21 cellular contexts compared by ENCODE assay signal in the genomic region with DNA sequence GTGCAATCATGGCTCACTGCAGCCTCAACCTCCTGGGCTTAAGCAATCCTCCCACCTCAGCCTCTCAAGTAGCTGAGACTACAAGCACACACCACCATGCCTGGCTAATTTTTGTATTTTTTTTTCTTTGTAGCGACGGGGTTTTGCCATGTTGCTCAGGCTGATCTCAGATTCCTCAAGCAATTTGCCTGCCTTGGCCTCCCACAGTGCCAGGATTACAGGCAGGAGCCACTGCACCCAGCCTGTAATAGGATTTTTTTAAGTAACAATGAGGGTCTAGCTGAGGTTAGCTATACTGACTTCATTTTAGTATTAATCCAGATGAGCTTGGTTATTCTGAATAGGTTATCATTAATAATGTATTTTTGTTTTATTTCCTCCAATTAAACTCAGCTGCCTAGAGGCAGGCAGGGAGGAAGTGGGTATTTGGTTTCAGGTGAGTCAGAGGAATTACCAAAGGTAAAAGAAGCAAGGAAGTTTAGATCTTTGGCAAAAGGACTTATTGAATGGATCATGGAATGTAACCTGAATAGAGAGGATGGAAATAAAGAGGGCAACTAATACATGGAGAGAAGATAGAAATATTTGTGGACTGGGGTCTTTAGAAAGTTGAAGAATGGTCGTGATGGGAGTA.
DNase-seq lines count a peak whose midpoint lies in the region; ATAC-seq, FAIRE-seq and TF ChIP-seq lines count a peak whose summit lies in the region.
"Had no signal": no experiment of that assay in that cellular context is flagged by ENCODE, and none has a peak within 500 bp of the region (broad histone marks: within the 10 kb centered on the region; RNA-seq: fewer than 3 reads in every experiment).

No MANE protein-coding gene starts in this region.

- no peak overlapping the region for H3K4me3 Mint-ChIP-seq in GM23338
- no peak overlapping the region for H3K4me3 Mint-ChIP-seq in nephron progenitor cell
- H3K4me3 Mint-ChIP-seq: CD4-positive, CD25-positive, alpha-beta regulatory T cell; T-helper 17 cell had no signal

- FAIRE-seq in bronchial epithelial cell (lab: Jason Lieb, UNC): no peak
- FAIRE-seq: GM12878 had no signal

- no peak for DNase-seq in GM23338 (ENCODE audit: low spot score)
- peak; percentile 21 for DNase-seq in HT1080 (ENCODE audit: low read depth)
- peak; percentile 34 for DNase-seq in bronchial epithelial cell (ENCODE audit: low read depth)
- DNase-seq in nephron progenitor cell: no peak
- no peak for DNase-seq in H4 (ENCODE audit: low spot score)
- no peak for DNase-seq in COLO829 (ENCODE audit: low spot score)
- no peak for DNase-seq in T-helper 9 cell
- DNase-seq: CD4-positive, CD25-positive, alpha-beta regulatory T cell; COR-L47; DMS 273 treated with DMSO at 0.1 percent for 48 hours; DMS79 treated with DMSO at 0.1 percent for 48 hours; Karpas-422; NCI-H1694 treated with DMSO at 0.1 percent for 48 hours; NCI-H2081 treated with DMSO at 0.1 percent for 48 hours; NCI-H510A; NCI-H748 treated with DMSO at 0.1 percent for 48 hours; SHP77; SW 1271; T-helper 17 cell had no signal

- H3K36me3 Mint-ChIP-seq in GM23338 (ENCODE audit: low read depth) (no peaks in the 10 kb centered on the region), nephron progenitor cell (ENCODE audit: low read depth) (no peaks in the 10 kb centered on the region)
- H3K36me3 Mint-ChIP-seq: CD4-positive, CD25-positive, alpha-beta regulatory T cell had no signal

- H3K27me3 ChIP-seq in GM23338 (ENCODE audit: insufficient read depth) (no peaks in the 10 kb centered on the region), bronchial epithelial cell (ENCODE audit: control insufficient read depth, insufficient read depth, low read length) (no peaks in the 10 kb centered on the region)

- 0 out of 2 replicates have a peak overlapping the region, but pooled peaks have one; percentile 5 for H3K27ac Mint-ChIP-seq in GM23338
- peak overlapping the region; percentile 37 for H3K27ac Mint-ChIP-seq in nephron progenitor cell
- H3K27ac Mint-ChIP-seq: CD4-positive, CD25-positive, alpha-beta regulatory T cell; T-helper 17 cell had no signal

- ATAC-seq in GM23338: peak; percentile 59; the same call in 2 of the 3 replicates
- ATAC-seq: GM12878, T-helper 17 cell had no signal

- H3K36me3 ChIP-seq in GM23338 (ENCODE audit: insufficient read depth) (no peaks in the 10 kb centered on the region), bronchial epithelial cell (ENCODE audit: control insufficient read depth, insufficient read depth, low read length) (no peaks in the 10 kb centered on the region)

- TF ChIP-seq CTCF in GM23338 (conservative IDR thresholded peaks at IDR 0.05; ENCODE audit: low read depth in 2 of 2): no peak
- no peak for TF ChIP-seq CTCF in bronchial epithelial cell (IDR thresholded peaks at IDR 0.05; ENCODE audit: insufficient read depth, low read length, severe bottlenecking)
- TF ChIP-seq CTCF in nephron progenitor cell (IDR thresholded peaks at IDR 0.05): no peak

- H4K20me1 ChIP-seq in GM23338 (replicated peaks; ENCODE audit: insufficient read depth): no peaks in the 10 kb centered on the region

- H3K9me2 ChIP-seq in GM23338 (ENCODE audit: insufficient read depth): no peaks in the 10 kb centered on the region

- no peaks in the 10 kb centered on the region for H3K79me2 ChIP-seq in GM23338 (replicated peaks; ENCODE audit: insufficient read depth)

- H3K9me3 Mint-ChIP-seq in GM23338 (no peaks in the 10 kb centered on the region; the same call in 2 of the 3 replicates), nephron progenitor cell (no peaks in the 10 kb centered on the region)

- H3K4me1 ChIP-seq in GM23338 (ENCODE audit: insufficient read depth): peaks cover 5% of the 10 kb centered on the region; the same call in 1 of the 2 replicates

- H3K4me3 ChIP-seq in GM23338: no peak overlapping the region
- no peak overlapping the region for H3K4me3 ChIP-seq in bronchial epithelial cell (ENCODE audit: low read depth, low read length)
- H3K4me3 ChIP-seq: GM12878, SK-N-MC had no signal

- no peak overlapping the region for H3K27ac ChIP-seq in GM23338 (ENCODE audit: low read depth)
- H3K27ac ChIP-seq: SK-N-MC had no signal

- H3F3A ChIP-seq in GM23338 (replicated peaks; ENCODE audit: low read depth): no peaks in the 10 kb centered on the region

- peaks cover 7% of the 10 kb centered on the region for H3K4me1 Mint-ChIP-seq in GM23338
- H3K4me1 Mint-ChIP-seq in nephron progenitor cell: no peaks in the 10 kb centered on the region
- H3K4me1 Mint-ChIP-seq: CD4-positive, CD25-positive, alpha-beta regulatory T cell; T-helper 17 cell had no signal

- peak overlapping the region; percentile 43; the same call in 1 of the 2 replicates for H2AFZ ChIP-seq in GM23338

- H3K27me3 Mint-ChIP-seq in GM23338 (ENCODE audit: insufficient read depth, low read depth, poor library complexity) (no peaks in the 10 kb centered on the region), nephron progenitor cell (ENCODE audit: low read depth, poor library complexity) (no peaks in the 10 kb centered on the region)
- H3K27me3 Mint-ChIP-seq: CD4-positive, CD25-positive, alpha-beta regulatory T cell; T-helper 17 cell had no signal

- no peak overlapping the region for H3K4me2 ChIP-seq in GM23338

TF ChIP-seq in GM23338, 12 proteins besides CTCF, POLR2A, EP300 and RAD21 (continues in another document):
- TF ChIP-seq, protein P1, sequence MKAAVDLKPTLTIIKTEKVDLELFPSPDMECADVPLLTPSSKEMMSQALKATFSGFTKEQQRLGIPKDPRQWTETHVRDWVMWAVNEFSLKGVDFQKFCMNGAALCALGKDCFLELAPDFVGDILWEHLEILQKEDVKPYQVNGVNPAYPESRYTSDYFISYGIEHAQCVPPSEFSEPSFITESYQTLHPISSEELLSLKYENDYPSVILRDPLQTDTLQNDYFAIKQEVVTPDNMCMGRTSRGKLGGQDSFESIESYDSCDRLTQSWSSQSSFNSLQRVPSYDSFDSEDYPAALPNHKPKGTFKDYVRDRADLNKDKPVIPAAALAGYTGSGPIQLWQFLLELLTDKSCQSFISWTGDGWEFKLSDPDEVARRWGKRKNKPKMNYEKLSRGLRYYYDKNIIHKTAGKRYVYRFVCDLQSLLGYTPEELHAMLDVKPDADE (IDR thresholded peaks at IDR 0.05): no peak
- no peak for TF ChIP-seq NANOG (IDR thresholded peaks at IDR 0.05; ENCODE audit: borderline replicate concordance)
- TF ChIP-seq EZH2phosphoT487 (IDR thresholded peaks at IDR 0.05; ENCODE audit: unreplicated experiment): no peak
- no peak for TF ChIP-seq ZNF114 (CRISPR knock-in tag; IDR thresholded peaks at IDR 0.05)
- TF ChIP-seq ZNF331 (CRISPR knock-in tag; IDR thresholded peaks at IDR 0.05; ENCODE audit: low read depth): no peak
- TF ChIP-seq EZH2 (IDR thresholded peaks at IDR 0.05; ENCODE audit: low read depth, unreplicated experiment): no peak
- TF ChIP-seq STAT1 (IDR thresholded peaks at IDR 0.05; ENCODE audit: unreplicated experiment): no peak

Comparison
In these comparisons a context has a peak if more than half of its experiments do, and no peak if none do; other contexts are left out.
1. DNase-seq: peak in HT1080 (single experiment) and bronchial epithelial cell (single experiment); none in GM23338 (single experiment), nephron progenitor cell (single experiment), H4 (single experiment), COLO829 (single experiment) and T-helper 9 cell (single experiment).